Comparison of ENCODE assay signal across 23 cellular contexts in the genomic region with DNA sequence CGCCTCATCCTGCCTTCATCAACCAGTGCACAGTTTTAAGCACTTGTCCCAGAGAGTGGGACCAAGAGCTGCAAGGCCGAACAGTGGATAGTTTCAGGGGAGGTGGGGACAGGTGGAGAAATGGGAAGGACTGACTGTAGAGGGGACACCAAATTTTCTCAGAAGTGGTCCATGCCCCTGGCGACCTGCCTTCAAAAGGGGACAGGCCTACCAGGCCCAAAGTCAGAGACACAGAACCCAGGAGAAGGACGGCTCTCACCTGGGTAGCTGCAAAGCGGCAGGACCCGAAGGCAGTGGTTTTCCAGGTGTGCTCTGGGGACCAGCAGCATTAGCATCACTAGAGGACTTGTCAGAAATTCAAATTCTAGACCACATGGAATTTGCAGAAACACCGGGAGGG. TPM values are rescaled to one million over a fixed set of nuclear protein-coding genes. Genes with fewer than 3 reads are reported as not detected.
A peak's percentile ranks its signal among the peaks of the same experiment; 100 is the strongest.
DNase-seq lines count a peak whose midpoint lies in the region; ATAC-seq and TF ChIP-seq lines count a peak whose summit lies in the region.
"Had no signal": no experiment of that assay in that cellular context is flagged by ENCODE, and none has a peak within 500 bp of the region (broad histone marks: within the 10 kb centered on the region; RNA-seq: fewer than 3 reads in every experiment).

No MANE protein-coding gene starts in this region.

- H3K36me3 Mint-ChIP-seq in central memory CD8-positive, alpha-beta T cell (ENCODE audit: insufficient read depth): peaks cover 13% of the 10 kb centered on the region

- no peak overlapping the region for H3K4me3 Mint-ChIP-seq in central memory CD8-positive, alpha-beta T cell
- H3K4me3 Mint-ChIP-seq: nephron progenitor cell had no signal

- 84 to 95% methylated on average over 7 of the region's 7 CpGs for WGBS in heart right ventricle, 2 donors
- WGBS in trophoblast cell (ENCODE audit: extremely low coverage, insufficient coverage, insufficient read length): no CpG with 5 or more reads among the region's 7 CpGs

- no peak overlapping the region for H4K8ac ChIP-seq in trophoblast cell (ENCODE audit: low read depth, low read length)

- H3K36me3 ChIP-seq in heart right ventricle (no peaks in the 10 kb centered on the region), upper lobe of right lung (no peaks in the 10 kb centered on the region), trophoblast cell (ENCODE audit: control insufficient read depth in 1 of 2, insufficient read depth in 2 of 2, low read length in 2 of 2) (no peaks in the 10 kb centered on the region)

- no peak overlapping the region for H2BK120ac ChIP-seq in trophoblast cell (ENCODE audit: insufficient read depth, low read length, poor library complexity)

- H3K27ac Mint-ChIP-seq in central memory CD8-positive, alpha-beta T cell (ENCODE audit: low read depth): peak overlapping the region; percentile 55
- H3K27ac Mint-ChIP-seq: nephron progenitor cell had no signal

- H2AK5ac ChIP-seq in trophoblast cell (ENCODE audit: low read length): no peak overlapping the region

- H3K4me3 ChIP-seq in heart right ventricle: no peak overlapping the region
- H3K4me3 ChIP-seq in upper lobe of right lung: no peak overlapping the region
- H3K4me3 ChIP-seq in trophoblast cell (ENCODE audit: low read depth, low read length): no peak overlapping the region
- H3K4me3 ChIP-seq: heart left ventricle, K562, skin epidermis had no signal

- H3K14ac ChIP-seq in trophoblast cell (ENCODE audit: low read length): no peak overlapping the region

- H3K4me1 ChIP-seq in heart right ventricle: peaks cover 29 to 92% (median 85%) of the 10 kb centered on the region in 9 donors
- H3K4me1 ChIP-seq in upper lobe of right lung: peaks cover 55% of the 10 kb centered on the region
- peaks cover 19 to 22% of the 10 kb centered on the region in 2 experiments for H3K4me1 ChIP-seq in trophoblast cell (ENCODE audit: control insufficient read depth in 1 of 2, insufficient read depth in 2 of 2, low read length in 2 of 2)

- H3K9me3 Mint-ChIP-seq in central memory CD8-positive, alpha-beta T cell: no peaks in the 10 kb centered on the region
- H3K9me3 Mint-ChIP-seq: nephron progenitor cell had no signal

- H3K4ac ChIP-seq in trophoblast cell (ENCODE audit: low read depth, low read length): no peak overlapping the region

- no peak overlapping the region for H2AFZ ChIP-seq in trophoblast cell (ENCODE audit: insufficient read depth, low read length, poor library complexity)

- H3K9ac ChIP-seq in trophoblast cell (ENCODE audit: low read length): no peak overlapping the region

- H3K79me1 ChIP-seq in trophoblast cell (ENCODE audit: low read length): peaks cover 10% of the 10 kb centered on the region

- no peaks in the 10 kb centered on the region for H3K27me3 ChIP-seq in heart right ventricle
- no peaks in the 10 kb centered on the region for H3K27me3 ChIP-seq in upper lobe of right lung
- H3K27me3 ChIP-seq in trophoblast cell (ENCODE audit: insufficient read depth, low read length): no peaks in the 10 kb centered on the region
- H3K27me3 ChIP-seq: heart left ventricle had no signal

- no peak overlapping the region for H4K91ac ChIP-seq in trophoblast cell (ENCODE audit: low read depth, low read length)

- ATAC-seq in heart right ventricle (no peak), upper lobe of right lung (no peak), GM18907 (IDR thresholded peaks at IDR 0.05; ENCODE audit: unreplicated experiment) (no peak), HG03159 (IDR thresholded peaks at IDR 0.05; ENCODE audit: unreplicated experiment) (no peak)
- no peak for ATAC-seq in central memory CD8-positive, alpha-beta T cell (replicated peaks; ENCODE audit: extremely low read depth, poor library complexity, severe bottlenecking)
- ATAC-seq: heart left ventricle, K562 had no signal

- H2BK5ac ChIP-seq in trophoblast cell (ENCODE audit: low read depth, low read length, poor library complexity): no peak overlapping the region

- no peak overlapping the region for H3K23ac ChIP-seq in trophoblast cell (ENCODE audit: low read length)

- intact Hi-C loops in cardiac septum (cut with DNase I): no loop called here
- intact Hi-C loops in heart right ventricle (cut with DNase I): loop anchor here in 2 of 10 donors (5.0 kb wide), 2 partner anchors 32 to 657 kb away; partner anchors contain the start of genes NFYA (in 1 of the 2) and OARD1 (in 1 of the 2)
- intact Hi-C loops in upper lobe of right lung (cut with DNase I): no loop called here

- DNase-seq in cardiac septum (ENCODE audit: low spot score) (peak; percentile 24), heart right ventricle (no peak), medulla oblongata (ENCODE audit: extremely low spot score) (peak; percentile 6), upper lobe of right lung (peak; percentile 8), trophoblast cell (no peak)
- DNase-seq in central memory CD8-positive, alpha-beta T cell (ENCODE audit: low spot score in 2 of 2): no peak
- DNase-seq: activated CD4-positive, alpha-beta T cell treated with anti-CD3 and anti-CD28 coated beads, Interleukin-2, amount 50 U/mL, for 1 hour; activated naive CD4-positive, alpha-beta T cell; activated T-cell treated with anti-CD3 and anti-CD28 coated beads for 4 hours; MV-4-11; NCI-H187; NCI-H226; nephron progenitor cell; RPMI8226; stimulated activated CD4-positive, alpha-beta T cell treated with anti-CD3 and anti-CD28 coated beads, Interleukin-4, amount 100 ng/mL, for 24 hours had no signal

- H4K12ac ChIP-seq in trophoblast cell (ENCODE audit: low read depth, low read length): no peak overlapping the region

- H3K18ac ChIP-seq in trophoblast cell (ENCODE audit: low read length): no peak overlapping the region

- H3K4me1 Mint-ChIP-seq in central memory CD8-positive, alpha-beta T cell: peaks cover 54% of the 10 kb centered on the region

- H2BK12ac ChIP-seq in trophoblast cell (ENCODE audit: low read length): no peak overlapping the region

- H3K79me2 ChIP-seq in trophoblast cell (ENCODE audit: control insufficient read depth, insufficient read depth, low read length, poor library complexity): peaks cover 6% of the 10 kb centered on the region

- TF ChIP-seq CTCF in heart right ventricle (IDR thresholded peaks at IDR 0.05): no peak
- TF ChIP-seq CTCF in upper lobe of right lung (IDR thresholded peaks at IDR 0.05): no peak

- no peaks in the 10 kb centered on the region for H3K9me3 ChIP-seq in heart right ventricle
- no peaks in the 10 kb centered on the region for H3K9me3 ChIP-seq in upper lobe of right lung
- H3K9me3 ChIP-seq in trophoblast cell (ENCODE audit: insufficient read depth, low read depth, low read length): no peaks in the 10 kb centered on the region
- H3K9me3 ChIP-seq: heart left ventricle had no signal

- H3K4me2 ChIP-seq in trophoblast cell (ENCODE audit: low read length): no peak overlapping the region

- H3K27me3 Mint-ChIP-seq in central memory CD8-positive, alpha-beta T cell: no peaks in the 10 kb centered on the region

- peak overlapping the region in 4 of 10 donors; percentile 15 to 57 (median 38) for H3K27ac ChIP-seq in heart right ventricle
- no peak overlapping the region for H3K27ac ChIP-seq in upper lobe of right lung
- H3K27ac ChIP-seq in trophoblast cell (ENCODE audit: low read depth, low read length): no peak overlapping the region

RNA-seq across cellular contexts. Expression of gene TFEB, which starts 5.8 kb away (rescaled TPM):
- total RNA-seq in cardiac septum: 45.6 TPM
- 10 to 100 TPM; 29.2 to 47.0 (median 39.6) TPM for total RNA-seq in heart right ventricle
- 10 to 100 TPM; 36.9 to 52.3 TPM for polyA plus RNA-seq in heart right ventricle
- 40.3 TPM for total RNA-seq in upper lobe of right lung
- 25.4 and 27.9 TPM in 2 replicates for polyA plus RNA-seq in trophoblast cell (2013)

RNA-seq across cellular contexts. Expression of gene PGC, which starts 17.6 kb away (rescaled TPM):
- not detected for total RNA-seq in cardiac septum
- not detected for total RNA-seq in heart right ventricle
- polyA plus RNA-seq in heart right ventricle: 1 to 10 TPM in 1 of 2 donors, under 1 TPM in 1; 0.58 to 2.0 TPM
- total RNA-seq in upper lobe of right lung: 1,050 TPM
- polyA plus RNA-seq in trophoblast cell (2013): 14.2 and 17.6 TPM in 2 replicates
- total RNA-seq: fibroblast of lung, heart left ventricle had no signal
- polyA plus RNA-seq: BJ, fibroblast of lung, keratinocyte had no signal

RNA-seq across cellular contexts. Expression of gene FRS3, which starts 50.1 kb away (rescaled TPM):
- 5.7 TPM for total RNA-seq in cardiac septum
- total RNA-seq in heart right ventricle: 1 to 10 TPM; 4.1 to 8.7 (median 5.8) TPM
- 1 to 10 TPM; 2.8 to 8.0 TPM for polyA plus RNA-seq in heart right ventricle
- 8.5 TPM for total RNA-seq in upper lobe of right lung
- 3.6 and 4.1 TPM in 2 replicates for polyA plus RNA-seq in trophoblast cell (2013)

RNA-seq across cellular contexts. Expression of gene PRICKLE4, which starts 51.0 kb away (rescaled TPM):
- 1.7 TPM for total RNA-seq in cardiac septum
- 1 to 10 TPM in 7 of 10 donors, under 1 TPM in 3; 0.38 to 4.7 (median 1.9) TPM for total RNA-seq in heart right ventricle
- 1 to 10 TPM; 1.6 to 6.1 TPM for polyA plus RNA-seq in heart right ventricle
- total RNA-seq in upper lobe of right lung: 14.2 TPM
- polyA plus RNA-seq in trophoblast cell (2013): 0.29 and 0.36 TPM in 2 replicates
- total RNA-seq: fibroblast of lung had no signal

RNA-seq across cellular contexts. Expression of gene TOMM6, which starts 57.9 kb away (rescaled TPM):
- total RNA-seq in cardiac septum (127 TPM), heart right ventricle (100 to 1,000 TPM; 156 to 210 (median 186) TPM), upper lobe of right lung (138 TPM)
- 100 to 1,000 TPM; 135 to 291 TPM for polyA plus RNA-seq in heart right ventricle
- polyA plus RNA-seq in trophoblast cell (2013): 214 and 233 TPM in 2 replicates

Comparison
In these comparisons a context has a peak if more than half of its experiments do, and no peak if none do; other contexts are left out.
1. DNase-seq: peak in cardiac septum (single experiment), medulla oblongata (single experiment) and upper lobe of right lung (single experiment); none in heart right ventricle (0 of 2), central memory CD8-positive, alpha-beta T cell (0 of 2) and trophoblast cell (0 of 2).
2. RNA of gene PGC, which starts 17.6 kb away (total RNA-seq): 1,050 TPM in upper lobe of right lung (single experiment); not detected in cardiac septum (single experiment) and not detected in heart right ventricle; every median in the first group is over 1,000 times any median in the second.